In genomic region chr5:173165193-173165988, GRCh38 we compare ENCODE assay signal across 11 cellular contexts.
"Had no signal": no experiment of that assay in that cellular context is flagged by ENCODE, and none has a peak within 500 bp of the region (broad histone marks: within the 10 kb centered on the region; RNA-seq: fewer than 3 reads in every experiment).

No MANE protein-coding gene starts in this region.

- H3K9me3 ChIP-seq: pancreas, SJSA1, upper lobe of left lung had no signal

- H3K27ac ChIP-seq: epithelial cell of prostate, pancreas, SJSA1, upper lobe of left lung had no signal

- H3K4me1 ChIP-seq: pancreas, SJSA1, upper lobe of left lung had no signal

- DNase-seq: activated naive CD4-positive, alpha-beta T cell treated with Interleukin-2 at 50 U/mL for 16 hours; cortex of kidney; effector memory CD8-positive, alpha-beta T cell; immature natural killer cell; naive B cell; pancreas; T-helper 9 cell; upper lobe of left lung had no signal

- H3K27me3 ChIP-seq: pancreas, SJSA1, upper lobe of left lung had no signal

- ATAC-seq: activated naive CD8-positive, alpha-beta T cell treated with anti-CD3 and anti-CD28 coated beads, Interleukin-2, amount 50 U/mL, for 24 hours; effector memory CD8-positive, alpha-beta T cell had no signal

- H3K4me3 ChIP-seq: pancreas, SJSA1, upper lobe of left lung had no signal
